Comparison of ENCODE assay signal across 1 cellular context in genomic region chr1:171743014-171743870, GRCh38.
TF ChIP-seq lines count a peak whose summit lies in the region.

No MANE protein-coding gene starts in this region.

TF ChIP-seq in GM23338, 12 proteins besides CTCF, POLR2A, EP300 and RAD21 (continued from another document):
- TF ChIP-seq ETS1 (IDR thresholded peaks at IDR 0.05) = no peak
- TF ChIP-seq EZH2 (IDR thresholded peaks at IDR 0.05; ENCODE audit: low read depth, unreplicated experiment) = no peak
- TF ChIP-seq EZH2phosphoT487 (IDR thresholded peaks at IDR 0.05; ENCODE audit: unreplicated experiment) = no peak
- TF ChIP-seq NANOG (IDR thresholded peaks at IDR 0.05; ENCODE audit: borderline replicate concordance) = no peak
- TF ChIP-seq CREB1 (CRISPR knock-in tag; IDR thresholded peaks at IDR 0.05; ENCODE audit: low read depth) = no peak
- TF ChIP-seq ZNF114 (CRISPR knock-in tag; IDR thresholded peaks at IDR 0.05) = no peak
- no peak for TF ChIP-seq REST (IDR thresholded peaks at IDR 0.05; ENCODE audit: unreplicated experiment)
